ENCODE assay signal across 13 cellular contexts in genomic region chr2:163595033-163595432, GRCh38.
DNase-seq lines count a peak whose midpoint lies in the region; ATAC-seq and TF ChIP-seq lines count a peak whose summit lies in the region.
"Had no signal": no experiment of that assay in that cellular context is flagged by ENCODE, and none has a peak within 500 bp of the region (broad histone marks: within the 10 kb centered on the region; RNA-seq: fewer than 3 reads in every experiment).

No MANE protein-coding gene starts in this region.

- H4K20me1 ChIP-seq in neural cell (ENCODE audit: insufficient read depth): no peaks in the 10 kb centered on the region

- no peak overlapping the region for H3K4me3 ChIP-seq in neural cell (ENCODE audit: low read length)
- H3K4me3 ChIP-seq: PC-9 had no signal

- TF ChIP-seq CTCF in brain (conservative IDR thresholded peaks at IDR 0.05): no peak
- no peak for TF ChIP-seq CTCF in neural cell (IDR thresholded peaks at IDR 0.05; ENCODE audit: poor library complexity, severe bottlenecking)

- H3F3A ChIP-seq in neural cell (ENCODE audit: insufficient read depth, low read length, poor library complexity, severe bottlenecking): peaks cover 13% of the 10 kb centered on the region

- no peaks in the 10 kb centered on the region for H3K9me3 ChIP-seq in neural cell (ENCODE audit: low read length)

- no peak for TF ChIP-seq RAD21 in neural cell (conservative IDR thresholded peaks at IDR 0.05)

- H2AFZ ChIP-seq in neural cell (ENCODE audit: low read depth, low read length): no peak overlapping the region
- H2AFZ ChIP-seq: PC-9 had no signal

- H3K27ac ChIP-seq in neural cell (ENCODE audit: low read length): no peak overlapping the region
- H3K27ac ChIP-seq: PC-9 had no signal

- H3K79me2 ChIP-seq in neural cell (replicated peaks; ENCODE audit: insufficient read depth, low read length): no peaks in the 10 kb centered on the region

- no peak overlapping the region for H3K9ac ChIP-seq in neural cell (ENCODE audit: low read length)

- no peaks in the 10 kb centered on the region for H3K27me3 Mint-ChIP-seq in brain
- H3K27me3 Mint-ChIP-seq: CD8-positive, alpha-beta memory T cell had no signal

- no peaks in the 10 kb centered on the region for H3K9me3 Mint-ChIP-seq in brain

- no peaks in the 10 kb centered on the region for H3K9me2 ChIP-seq in neural cell (ENCODE audit: insufficient read depth, low read length)

- ATAC-seq in GM18873 (IDR thresholded peaks at IDR 0.05; ENCODE audit: low FRiP score, unreplicated experiment): no peak
- no peak for ATAC-seq in GM18867 (IDR thresholded peaks at IDR 0.05; ENCODE audit: unreplicated experiment)
- ATAC-seq in GM19351 (IDR thresholded peaks at IDR 0.05; ENCODE audit: unreplicated experiment): no peak
- ATAC-seq: HCT116 had no signal

- DNase-seq in NCI-H526 treated with DMSO at 0.1 percent for 48 hours (lab: John Stamatoyannopoulos, UW): peak; percentile 60
- DNase-seq in midbrain (lab: John Stamatoyannopoulos, UW): no peak
- DNase-seq: CD8-positive, alpha-beta memory T cell; NCI-H2029 treated with DMSO at 0.1 percent for 48 hours; NCI-H510A treated with DMSO at 0.1 percent for 48 hours; NK-92 treated with Interleukin-12 subunit alpha and Interleukin-12 subunit beta, amount 100 ng/mL, for 24 hours; PC-9 had no signal

- H3K36me3 Mint-ChIP-seq in brain: no peaks in the 10 kb centered on the region
- H3K36me3 Mint-ChIP-seq: CD8-positive, alpha-beta memory T cell had no signal

- H3K4me1 Mint-ChIP-seq in brain: peaks cover 76% of the 10 kb centered on the region
- H3K4me1 Mint-ChIP-seq: CD8-positive, alpha-beta memory T cell had no signal

- H3K4me3 Mint-ChIP-seq in brain: peak overlapping the region; percentile 10 to 68 (median 12)
- H3K4me3 Mint-ChIP-seq: CD8-positive, alpha-beta memory T cell had no signal

- H3K27ac Mint-ChIP-seq in brain: peak overlapping the region in 4 of 5 experiments; percentile 27 to 95 (median 63)
- H3K27ac Mint-ChIP-seq: CD8-positive, alpha-beta memory T cell had no signal

- TF ChIP-seq EP300 in neural cell (conservative IDR thresholded peaks at IDR 0.05; ENCODE audit: poor library complexity, severe bottlenecking): no peak

- peak overlapping the region; percentile 5 for H3K4me2 ChIP-seq in neural cell (ENCODE audit: low read length)
- H3K4me2 ChIP-seq: PC-9 had no signal

- no peaks in the 10 kb centered on the region for H3K36me3 ChIP-seq in neural cell (ENCODE audit: insufficient read depth, low read length)

- H3K27me3 ChIP-seq in neural cell (ENCODE audit: insufficient read depth, low read depth, low read length): no peaks in the 10 kb centered on the region

TF ChIP-seq in neural cell, 6 proteins besides CTCF, POLR2A, EP300 and RAD21:
- TF ChIP-seq TAF1 (IDR thresholded peaks at IDR 0.05; ENCODE audit: low read depth): no peak
- TF ChIP-seq SMC3 (conservative IDR thresholded peaks at IDR 0.05; ENCODE audit: poor library complexity): no peak
- TF ChIP-seq POLR2AphosphoS5 (IDR thresholded peaks at IDR 0.05): no peak
- no peak for TF ChIP-seq EZH2 (IDR thresholded peaks at IDR 0.05; ENCODE audit: borderline replicate concordance, insufficient read depth, low read length, poor library complexity, severe bottlenecking)
- TF ChIP-seq MXI1 (conservative IDR thresholded peaks at IDR 0.05; ENCODE audit: poor library complexity, severe bottlenecking): no peak
- TF ChIP-seq REST (IDR thresholded peaks at IDR 0.05; ENCODE audit: borderline replicate concordance): no peak
